Comparison of ENCODE assay signal across 34 cellular contexts in the genomic region with DNA sequence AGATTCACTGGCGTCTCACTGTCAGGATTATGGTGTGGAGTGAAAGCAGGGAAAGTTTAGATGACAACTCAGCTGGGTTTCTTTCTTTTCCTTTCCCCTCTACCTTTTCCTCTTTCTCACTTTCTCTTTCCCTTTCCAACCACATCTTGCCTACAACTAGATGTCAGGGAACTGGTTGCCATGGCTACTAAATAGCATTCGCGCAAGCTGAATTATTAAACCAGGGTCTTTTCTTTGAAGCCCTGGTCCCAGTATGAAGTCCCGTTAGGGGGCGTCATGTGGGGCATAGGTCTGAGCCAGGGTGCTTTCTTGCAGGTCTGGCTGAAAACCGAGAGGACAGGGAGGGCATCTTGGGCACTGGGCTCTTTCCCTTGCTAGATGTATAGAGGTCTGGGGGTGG.
DNase-seq lines count a peak whose midpoint lies in the region; TF ChIP-seq lines count a peak whose summit lies in the region.
"Had no signal": no experiment of that assay in that cellular context is flagged by ENCODE, and none has a peak within 500 bp of the region (broad histone marks: within the 10 kb centered on the region; RNA-seq: fewer than 3 reads in every experiment).

No MANE protein-coding gene starts in this region.

- no peaks in the 10 kb centered on the region for H4K20me1 ChIP-seq in mammary epithelial cell (ENCODE audit: insufficient read depth, low read length)

- no peak overlapping the region for H3K4me3 Mint-ChIP-seq in endodermal cell
- H3K4me3 Mint-ChIP-seq: activated CD4-positive, alpha-beta T cell treated with anti-CD3 and anti-CD28 coated beads, Interleukin-2, amount 10 ng/mL, durations not matched to agents 7 days and 5 days; activated T-cell treated with anti-CD3 and anti-CD28 coated beads, Interleukin-2, amount 50 U/mL, for 24 hours; stimulated activated naive B cell treated with anti-CD40 and anti-IgM and Interleukin-4, amounts not matched to agents 10 μg/mL and 1 μg/mL and 100 μg/mL, for 72 hours; T-cell; WTC11 had no signal

- peaks cover 86% of the 10 kb centered on the region for H3K27me3 Mint-ChIP-seq in endodermal cell (ENCODE audit: insufficient read depth)

- H3K9ac ChIP-seq in mammary epithelial cell (ENCODE audit: insufficient read depth, low read length) (no peak overlapping the region), endodermal cell (ENCODE audit: extremely low read depth, low read length, poor library complexity, severe bottlenecking) (no peak overlapping the region)
- H3K9ac ChIP-seq: KMS-11 had no signal

- dilution Hi-C loops in mammary epithelial cell (cut with HindIII; ENCODE audit: low sequenced_read_pairs) = loop anchor here (5.0 kb wide), 1 partner anchor 108 kb away; no protein-coding TSS in a partner anchor

- no TSS peak for BruUV-seq in mammary epithelial cell (replicated peaks; lab: Mats Ljungman, UMichigan)

- intact Hi-C loops in mammary epithelial cell (cut with micrococcal nuclease) (no loop called here), breast epithelium (cut with DNase I; ENCODE audit: low total_unique reads) (no loop called here)

- TF ChIP-seq POLR2A in breast epithelium (IDR thresholded peaks at IDR 0.05) = no peak

- H2AFZ ChIP-seq in mammary epithelial cell (ENCODE audit: low read depth, low read length) = no peak overlapping the region

- H3K4me2 ChIP-seq in mammary epithelial cell (ENCODE audit: insufficient read depth, low read depth, low read length) = peak overlapping the region; percentile 5
- H3K4me2 ChIP-seq: KMS-11 had no signal

- H3K4me3 ChIP-seq in mammary epithelial cell (replicated peaks in 1 of 3; ENCODE audit: insufficient read depth in 1 of 3, low read depth in 2 of 3, low read length in 3 of 3) = no peak overlapping the region
- H3K4me3 ChIP-seq in breast epithelium = no peak overlapping the region
- H3K4me3 ChIP-seq in endodermal cell (ENCODE audit: low read length) = no peak overlapping the region
- H3K4me3 ChIP-seq: body of pancreas, esophagus squamous epithelium, gastrocnemius medialis, pancreas, SJCRH30, skin epidermis, upper lobe of left lung had no signal

- H3K4me1 ChIP-seq in mammary epithelial cell (ENCODE audit: insufficient read depth, low read length) (peaks cover 8% of the 10 kb centered on the region), breast epithelium (no peaks in the 10 kb centered on the region), endodermal cell (ENCODE audit: control insufficient read depth, insufficient read depth, low read length) (no peaks in the 10 kb centered on the region)
- H3K4me1 ChIP-seq: pancreas, SJCRH30 had no signal

- H3K27ac ChIP-seq in mammary epithelial cell (ENCODE audit: insufficient read depth, low read depth, low read length) (no peak overlapping the region), breast epithelium (no peak overlapping the region), endodermal cell (ENCODE audit: low read depth, low read length) (no peak overlapping the region)
- H3K27ac ChIP-seq: body of pancreas, esophagus squamous epithelium, gastrocnemius medialis, KMS-11, pancreas, SJCRH30, skin epidermis, upper lobe of left lung had no signal

- DNase-seq in mammary epithelial cell (no peak), breast epithelium (ENCODE audit: low spot score in 2 of 2) (no peak), NCI-H146 treated with DMSO at 0.1 percent for 48 hours (lab: John Stamatoyannopoulos, UW; ENCODE audit: unreplicated experiment) (peak; percentile 21), endodermal cell (peak; percentile 56), HT-29 (ENCODE audit: low spot score) (no peak), foreskin melanocyte (no peak)
- DNase-seq in activated CD4-positive, alpha-beta T cell treated with anti-CD3 and anti-CD28 coated beads, Interleukin-2, amount 50 U/mL, for 48 hours = no peak
- DNase-seq: activated CD4-positive, alpha-beta T cell treated with anti-CD3 and anti-CD28 coated beads, Interleukin-2, amount 10 ng/mL, durations not matched to agents 7 days and 5 days; activated T-cell treated with anti-CD3 and anti-CD28 coated beads, Interleukin-2, amount 50 U/mL, for 24 hours; body of pancreas; C1 segment of cervical spinal cord; cerebellar nuclear complex; COR-L47; dermis blood vessel endothelial cell; DMS79 treated with DMSO at 0.1 percent for 48 hours; esophagus squamous epithelium; gastrocnemius medialis; GF-D8; hippocampal formation; left cardiac atrium; MM.1S; NCI-H1105 treated with DMSO at 0.1 percent for 48 hours; NCI-H2081; NCI-H82; pancreas; RPMI8226; SJCRH30; stimulated activated naive B cell treated with anti-CD40 and anti-IgM and Interleukin-4, amounts not matched to agents 10 μg/mL and 1 μg/mL and 100 μg/mL, for 72 hours; T-cell; upper lobe of left lung had no signal

- H3K4me1 Mint-ChIP-seq in endodermal cell = peaks cover 13% of the 10 kb centered on the region

- 8% methylated on average over 5 of the region's 6 CpGs for WGBS in mammary epithelial cell (ENCODE audit: low coverage, missing lambda C conversion rate)
- 25 to 58% methylated on average over 4 to 6 of the region's 6 CpGs for WGBS in endodermal cell (ENCODE audit: insufficient coverage in 1 of 2, insufficient read length in 1 of 2), 2 experiments

- H3K27me3 ChIP-seq in mammary epithelial cell (ENCODE audit: insufficient read depth, low read length) (peaks cover 38% of the 10 kb centered on the region), breast epithelium (peaks cover 3 to 78% of the 10 kb centered on the region in 2 donors), endodermal cell (ENCODE audit: control insufficient read depth, insufficient read depth, low read length, poor library complexity, severe bottlenecking) (peaks cover 91% of the 10 kb centered on the region)

- H3K36me3 ChIP-seq in mammary epithelial cell (ENCODE audit: insufficient read depth, low read length) (no peaks in the 10 kb centered on the region), breast epithelium (no peaks in the 10 kb centered on the region), endodermal cell (ENCODE audit: control insufficient read depth, insufficient read depth, low read length) (no peaks in the 10 kb centered on the region)
- H3K36me3 ChIP-seq: esophagus squamous epithelium, gastrocnemius medialis, pancreas, SJCRH30, upper lobe of left lung had no signal

- in situ Hi-C loops in mammary epithelial cell (cut with MboI; ENCODE audit: low sequenced_read_pairs in 2 of 2) = no loop called here

- H3K36me3 Mint-ChIP-seq in endodermal cell (ENCODE audit: low read depth) = no peaks in the 10 kb centered on the region
- H3K36me3 Mint-ChIP-seq: stimulated activated naive B cell treated with anti-CD40 and anti-IgM and Interleukin-4, amounts not matched to agents 10 μg/mL and 1 μg/mL and 100 μg/mL, for 72 hours; T-cell; WTC11 had no signal

- TF ChIP-seq CTCF in mammary epithelial cell (conservative IDR thresholded peaks at IDR 0.05 in 1 of 2, IDR thresholded peaks at IDR 0.05 in 1 of 2; ENCODE audit: extremely low read depth in 1 of 2, insufficient read depth in 1 of 2, low read depth in 1 of 2, low read length in 2 of 2) (no peak), breast epithelium (IDR thresholded peaks at IDR 0.05) (no peak), endodermal cell (conservative IDR thresholded peaks at IDR 0.05) (no peak)

- H3K27ac Mint-ChIP-seq in endodermal cell = no peak overlapping the region
- H3K27ac Mint-ChIP-seq: activated CD4-positive, alpha-beta T cell treated with anti-CD3 and anti-CD28 coated beads, Interleukin-2, amount 10 ng/mL, durations not matched to agents 7 days and 5 days; activated T-cell treated with anti-CD3 and anti-CD28 coated beads, Interleukin-2, amount 50 U/mL, for 24 hours; nephron; stimulated activated naive B cell treated with anti-CD40 and anti-IgM and Interleukin-4, amounts not matched to agents 10 μg/mL and 1 μg/mL and 100 μg/mL, for 72 hours; T-cell; WTC11 had no signal

- CTCF ChIA-PET in mammary epithelial cell (lab: Charles Lee; ENCODE audit: low non-redundant PET) = no interaction called here

- no peaks in the 10 kb centered on the region for H3K9me3 Mint-ChIP-seq in endodermal cell
- H3K9me3 Mint-ChIP-seq: activated CD4-positive, alpha-beta T cell treated with anti-CD3 and anti-CD28 coated beads, Interleukin-2, amount 10 ng/mL, durations not matched to agents 7 days and 5 days; activated T-cell treated with anti-CD3 and anti-CD28 coated beads, Interleukin-2, amount 50 U/mL, for 24 hours; nephron; stimulated activated naive B cell treated with anti-CD40 and anti-IgM and Interleukin-4, amounts not matched to agents 10 μg/mL and 1 μg/mL and 100 μg/mL, for 72 hours; T-cell; WTC11 had no signal

- H3K9me3 ChIP-seq in mammary epithelial cell (replicated peaks; ENCODE audit: insufficient read depth, low read length) (no peaks in the 10 kb centered on the region), breast epithelium (no peaks in the 10 kb centered on the region), endodermal cell (ENCODE audit: control insufficient read depth, low read length) (no peaks in the 10 kb centered on the region)
- H3K9me3 ChIP-seq: body of pancreas, esophagus squamous epithelium, gastrocnemius medialis, pancreas, SJCRH30, upper lobe of left lung had no signal

- no peaks in the 10 kb centered on the region for H3K79me2 ChIP-seq in mammary epithelial cell (ENCODE audit: insufficient read depth, low read length)

Comparison
In these comparisons a context has a peak if more than half of its experiments do, and no peak if none do; other contexts are left out.
1. DNase-seq: peak in NCI-H146 treated with DMSO at 0.1 percent for 48 hours (single experiment) and endodermal cell (single experiment); none in mammary epithelial cell (single experiment), breast epithelium (0 of 2), HT-29 (single experiment), foreskin melanocyte (single experiment) and activated CD4-positive, alpha-beta T cell treated with anti-CD3 and anti-CD28 coated beads, Interleukin-2, amount 50 U/mL, for 48 hours (0 of 2).